1 cellular context compared by ENCODE assay signal in the genomic region with DNA sequence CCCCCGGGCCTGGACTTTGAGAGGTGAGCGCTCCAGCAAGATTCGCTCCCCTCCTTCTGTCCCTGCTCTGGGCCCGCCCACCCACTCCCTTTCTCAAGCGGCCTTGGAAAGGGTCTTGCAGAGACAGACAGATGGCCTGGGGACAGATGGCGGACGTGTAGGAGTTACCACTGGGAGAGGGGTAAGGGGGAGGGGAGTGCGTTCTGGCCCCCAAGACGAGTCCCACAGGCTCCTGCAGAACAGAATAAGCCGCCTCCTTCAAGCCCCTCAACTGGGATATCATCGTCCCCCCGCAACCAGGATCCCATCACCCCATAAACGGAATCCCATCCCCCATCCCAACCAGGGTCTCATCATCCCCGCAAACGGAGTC.
TF ChIP-seq lines count a peak whose summit lies in the region.

No MANE protein-coding gene starts in this region.

TF ChIP-seq in GM23338, 12 proteins besides CTCF, POLR2A, EP300 and RAD21 (continued from another document):
- TF ChIP-seq, protein P1, sequence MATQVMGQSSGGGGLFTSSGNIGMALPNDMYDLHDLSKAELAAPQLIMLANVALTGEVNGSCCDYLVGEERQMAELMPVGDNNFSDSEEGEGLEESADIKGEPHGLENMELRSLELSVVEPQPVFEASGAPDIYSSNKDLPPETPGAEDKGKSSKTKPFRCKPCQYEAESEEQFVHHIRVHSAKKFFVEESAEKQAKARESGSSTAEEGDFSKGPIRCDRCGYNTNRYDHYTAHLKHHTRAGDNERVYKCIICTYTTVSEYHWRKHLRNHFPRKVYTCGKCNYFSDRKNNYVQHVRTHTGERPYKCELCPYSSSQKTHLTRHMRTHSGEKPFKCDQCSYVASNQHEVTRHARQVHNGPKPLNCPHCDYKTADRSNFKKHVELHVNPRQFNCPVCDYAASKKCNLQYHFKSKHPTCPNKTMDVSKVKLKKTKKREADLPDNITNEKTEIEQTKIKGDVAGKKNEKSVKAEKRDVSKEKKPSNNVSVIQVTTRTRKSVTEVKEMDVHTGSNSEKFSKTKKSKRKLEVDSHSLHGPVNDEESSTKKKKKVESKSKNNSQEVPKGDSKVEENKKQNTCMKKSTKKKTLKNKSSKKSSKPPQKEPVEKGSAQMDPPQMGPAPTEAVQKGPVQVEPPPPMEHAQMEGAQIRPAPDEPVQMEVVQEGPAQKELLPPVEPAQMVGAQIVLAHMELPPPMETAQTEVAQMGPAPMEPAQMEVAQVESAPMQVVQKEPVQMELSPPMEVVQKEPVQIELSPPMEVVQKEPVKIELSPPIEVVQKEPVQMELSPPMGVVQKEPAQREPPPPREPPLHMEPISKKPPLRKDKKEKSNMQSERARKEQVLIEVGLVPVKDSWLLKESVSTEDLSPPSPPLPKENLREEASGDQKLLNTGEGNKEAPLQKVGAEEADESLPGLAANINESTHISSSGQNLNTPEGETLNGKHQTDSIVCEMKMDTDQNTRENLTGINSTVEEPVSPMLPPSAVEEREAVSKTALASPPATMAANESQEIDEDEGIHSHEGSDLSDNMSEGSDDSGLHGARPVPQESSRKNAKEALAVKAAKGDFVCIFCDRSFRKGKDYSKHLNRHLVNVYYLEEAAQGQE (IDR thresholded peaks at IDR 0.05; ENCODE audit: unreplicated experiment): no peak
- TF ChIP-seq EZH2phosphoT487 (IDR thresholded peaks at IDR 0.05; ENCODE audit: unreplicated experiment) (no peak), NANOG (IDR thresholded peaks at IDR 0.05; ENCODE audit: borderline replicate concordance) (no peak), JUNB (IDR thresholded peaks at IDR 0.05; ENCODE audit: unreplicated experiment) (no peak), STAT1 (IDR thresholded peaks at IDR 0.05; ENCODE audit: unreplicated experiment) (no peak), ZNF331 (CRISPR knock-in tag; IDR thresholded peaks at IDR 0.05; ENCODE audit: low read depth) (no peak), ZNF114 (CRISPR knock-in tag; IDR thresholded peaks at IDR 0.05) (no peak), CREB1 (CRISPR knock-in tag; IDR thresholded peaks at IDR 0.05; ENCODE audit: low read depth) (no peak), EZH2 (IDR thresholded peaks at IDR 0.05; ENCODE audit: low read depth, unreplicated experiment) (no peak), POLR2AphosphoS5 (IDR thresholded peaks at IDR 0.05; ENCODE audit: low read depth) (no peak)
- TF ChIP-seq, protein P2, sequence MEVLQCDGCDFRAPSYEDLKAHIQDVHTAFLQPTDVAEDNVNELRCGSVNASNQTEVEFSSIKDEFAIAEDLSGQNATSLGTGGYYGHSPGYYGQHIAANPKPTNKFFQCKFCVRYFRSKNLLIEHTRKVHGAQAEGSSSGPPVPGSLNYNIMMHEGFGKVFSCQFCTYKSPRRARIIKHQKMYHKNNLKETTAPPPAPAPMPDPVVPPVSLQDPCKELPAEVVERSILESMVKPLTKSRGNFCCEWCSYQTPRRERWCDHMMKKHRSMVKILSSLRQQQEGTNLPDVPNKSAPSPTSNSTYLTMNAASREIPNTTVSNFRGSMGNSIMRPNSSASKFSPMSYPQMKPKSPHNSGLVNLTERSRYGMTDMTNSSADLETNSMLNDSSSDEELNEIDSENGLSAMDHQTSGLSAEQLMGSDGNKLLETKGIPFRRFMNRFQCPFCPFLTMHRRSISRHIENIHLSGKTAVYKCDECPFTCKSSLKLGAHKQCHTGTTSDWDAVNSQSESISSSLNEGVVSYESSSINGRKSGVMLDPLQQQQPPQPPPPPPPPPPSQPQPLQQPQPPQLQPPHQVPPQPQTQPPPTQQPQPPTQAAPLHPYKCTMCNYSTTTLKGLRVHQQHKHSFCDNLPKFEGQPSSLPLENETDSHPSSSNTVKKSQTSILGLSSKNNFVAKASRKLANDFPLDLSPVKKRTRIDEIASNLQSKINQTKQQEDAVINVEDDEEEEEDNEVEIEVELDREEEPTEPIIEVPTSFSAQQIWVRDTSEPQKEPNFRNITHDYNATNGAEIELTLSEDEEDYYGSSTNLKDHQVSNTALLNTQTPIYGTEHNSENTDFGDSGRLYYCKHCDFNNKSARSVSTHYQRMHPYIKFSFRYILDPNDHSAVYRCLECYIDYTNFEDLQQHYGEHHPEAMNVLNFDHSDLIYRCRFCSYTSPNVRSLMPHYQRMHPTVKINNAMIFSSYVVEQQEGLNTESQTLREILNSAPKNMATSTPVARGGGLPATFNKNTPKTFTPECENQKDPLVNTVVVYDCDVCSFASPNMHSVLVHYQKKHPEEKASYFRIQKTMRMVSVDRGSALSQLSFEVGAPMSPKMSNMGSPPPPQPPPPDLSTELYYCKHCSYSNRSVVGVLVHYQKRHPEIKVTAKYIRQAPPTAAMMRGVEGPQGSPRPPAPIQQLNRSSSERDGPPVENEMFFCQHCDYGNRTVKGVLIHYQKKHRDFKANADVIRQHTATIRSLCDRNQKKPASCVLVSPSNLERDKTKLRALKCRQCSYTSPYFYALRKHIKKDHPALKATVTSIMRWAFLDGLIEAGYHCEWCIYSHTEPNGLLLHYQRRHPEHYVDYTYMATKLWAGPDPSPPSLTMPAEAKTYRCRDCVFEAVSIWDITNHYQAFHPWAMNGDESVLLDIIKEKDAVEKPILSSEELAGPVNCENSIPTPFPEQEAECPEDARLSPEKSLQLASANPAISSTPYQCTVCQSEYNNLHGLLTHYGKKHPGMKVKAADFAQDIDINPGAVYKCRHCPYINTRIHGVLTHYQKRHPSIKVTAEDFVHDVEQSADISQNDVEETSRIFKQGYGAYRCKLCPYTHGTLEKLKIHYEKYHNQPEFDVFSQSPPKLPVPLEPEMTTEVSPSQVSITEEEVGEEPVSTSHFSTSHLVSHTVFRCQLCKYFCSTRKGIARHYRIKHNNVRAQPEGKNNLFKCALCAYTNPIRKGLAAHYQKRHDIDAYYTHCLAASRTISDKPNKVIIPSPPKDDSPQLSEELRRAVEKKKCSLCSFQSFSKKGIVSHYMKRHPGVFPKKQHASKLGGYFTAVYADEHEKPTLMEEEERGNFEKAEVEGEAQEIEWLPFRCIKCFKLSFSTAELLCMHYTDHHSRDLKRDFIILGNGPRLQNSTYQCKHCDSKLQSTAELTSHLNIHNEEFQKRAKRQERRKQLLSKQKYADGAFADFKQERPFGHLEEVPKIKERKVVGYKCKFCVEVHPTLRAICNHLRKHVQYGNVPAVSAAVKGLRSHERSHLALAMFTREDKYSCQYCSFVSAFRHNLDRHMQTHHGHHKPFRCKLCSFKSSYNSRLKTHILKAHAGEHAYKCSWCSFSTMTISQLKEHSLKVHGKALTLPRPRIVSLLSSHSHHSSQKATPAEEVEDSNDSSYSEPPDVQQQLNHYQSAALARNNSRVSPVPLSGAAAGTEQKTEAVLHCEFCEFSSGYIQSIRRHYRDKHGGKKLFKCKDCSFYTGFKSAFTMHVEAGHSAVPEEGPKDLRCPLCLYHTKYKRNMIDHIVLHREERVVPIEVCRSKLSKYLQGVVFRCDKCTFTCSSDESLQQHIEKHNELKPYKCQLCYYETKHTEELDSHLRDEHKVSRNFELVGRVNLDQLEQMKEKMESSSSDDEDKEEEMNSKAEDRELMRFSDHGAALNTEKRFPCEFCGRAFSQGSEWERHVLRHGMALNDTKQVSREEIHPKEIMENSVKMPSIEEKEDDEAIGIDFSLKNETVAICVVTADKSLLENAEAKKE (CRISPR knock-in tag; IDR thresholded peaks at IDR 0.05): no peak
